14 cellular contexts compared by ENCODE assay signal in genomic region chr21:21114456-21114855, GRCh38.
"Had no signal": no experiment of that assay in that cellular context is flagged by ENCODE, and none has a peak within 500 bp of the region (broad histone marks: within the 10 kb centered on the region; RNA-seq: fewer than 3 reads in every experiment).

No MANE protein-coding gene starts in this region.

- DNase-seq: activated CD4-positive, alpha-beta T cell treated with anti-CD3 and anti-CD28 coated beads, Interleukin-2, amount 50 U/mL, for 4 hours; activated effector memory CD4-positive, alpha-beta T cell treated with anti-CD3 and anti-CD28 coated beads, Interleukin-2, amount 50 U/mL, for 16 hours; activated naive CD4-positive, alpha-beta T cell treated with anti-CD3 and anti-CD28 coated beads, Interleukin-2, amount 50 U/mL, for 16 hours; activated T-cell treated with anti-CD3 and anti-CD28 coated beads, Interleukin-2, amount 50 U/mL, for 72 hours; erythroblast; kidney; retina; stimulated activated CD4-positive, alpha-beta T cell treated with anti-CD3 and anti-CD28 coated beads, Interleukin-1b, Interleukin-23, amount 100 ng/mL, for 48 hours; stimulated activated CD8-positive, alpha-beta memory T cell treated with anti-CD3 and anti-CD28 coated beads, Interleukin-4, amount 100 ng/mL, for 48 hours; stimulated activated naive CD4-positive, alpha-beta T cell; upper lobe of right lung had no signal

- H3K4me3 ChIP-seq: ascending aorta, coronary artery, upper lobe of right lung had no signal

- ATAC-seq: activated T-cell treated with anti-CD3 and anti-CD28 coated beads, Interleukin-2, amount 50 U/mL, for 72 hours; left lobe of liver; upper lobe of right lung had no signal

- H3K27me3 ChIP-seq: ascending aorta, upper lobe of right lung had no signal

- H3K27ac ChIP-seq: ascending aorta, coronary artery, upper lobe of right lung had no signal

- H3K36me3 ChIP-seq: ascending aorta, upper lobe of right lung had no signal

- H3K4me1 ChIP-seq: ascending aorta, upper lobe of right lung had no signal

- H3K9me3 ChIP-seq: ascending aorta, upper lobe of right lung had no signal
